In genomic region chr3:11637901-11638668, GRCh38 we compare ENCODE assay signal across 8 cellular contexts. TPM values are rescaled to one million over a fixed set of nuclear protein-coding genes. Genes with fewer than 3 reads are reported as not detected.
A peak's percentile ranks its signal among the peaks of the same experiment; 100 is the strongest.
DNase-seq lines count a peak whose midpoint lies in the region; ATAC-seq and TF ChIP-seq lines count a peak whose summit lies in the region.

No MANE protein-coding gene starts in this region.

- no peaks in the 10 kb centered on the region for H3K27me3 ChIP-seq in DND-41 (ENCODE audit: insufficient read depth, low read length, poor library complexity)
- H3K27me3 ChIP-seq in RWPE2 (ENCODE audit: insufficient read depth, poor library complexity, severe bottlenecking): no peaks in the 10 kb centered on the region
- no peaks in the 10 kb centered on the region for H3K27me3 ChIP-seq in esophagus muscularis mucosa
- H3K27me3 ChIP-seq in trophoblast cell (ENCODE audit: insufficient read depth, low read length): no peaks in the 10 kb centered on the region

- no peak overlapping the region for H2BK5ac ChIP-seq in trophoblast cell (ENCODE audit: low read depth, low read length, poor library complexity)

- H3K4me3 Mint-ChIP-seq in activated T-cell treated with anti-CD3 and anti-CD28 coated beads, Interleukin-2, amount 50 U/mL, for 24 hours: no peak overlapping the region

- H3K36me3 Mint-ChIP-seq in activated T-cell treated with anti-CD3 and anti-CD28 coated beads, Interleukin-2, amount 50 U/mL, for 24 hours (ENCODE audit: low read depth): peaks cover 32% of the 10 kb centered on the region

- H3K9me3 ChIP-seq in DND-41 (ENCODE audit: insufficient read depth, low read length, severe bottlenecking) (no peaks in the 10 kb centered on the region), RWPE2 (ENCODE audit: severe bottlenecking) (no peaks in the 10 kb centered on the region), esophagus muscularis mucosa (no peaks in the 10 kb centered on the region), trophoblast cell (ENCODE audit: insufficient read depth, low read depth, low read length) (no peaks in the 10 kb centered on the region)

- H3K36me3 ChIP-seq in DND-41 (ENCODE audit: insufficient read depth, low read length) (peaks cover 13% of the 10 kb centered on the region), RWPE2 (ENCODE audit: low read depth) (no peaks in the 10 kb centered on the region), esophagus muscularis mucosa (no peaks in the 10 kb centered on the region), trophoblast cell (ENCODE audit: control insufficient read depth in 1 of 2, insufficient read depth in 2 of 2, low read length in 2 of 2) (peaks cover 0 to 2% of the 10 kb centered on the region in 2 experiments)

- no peak for TF ChIP-seq CTCF in DND-41 (IDR thresholded peaks at IDR 0.05; ENCODE audit: borderline replicate concordance, extremely low read depth, low read length, poor library complexity, severe bottlenecking)
- TF ChIP-seq CTCF in RWPE2 (IDR thresholded peaks at IDR 0.05; ENCODE audit: poor library complexity, severe bottlenecking): no peak
- no peak for TF ChIP-seq CTCF in esophagus muscularis mucosa (IDR thresholded peaks at IDR 0.05)

- DNase-seq in DND-41 (no peak), RWPE2 (ENCODE audit: low spot score) (no peak), esophagus muscularis mucosa (ENCODE audit: extremely low spot score) (peak; percentile 57), trophoblast cell (no peak)
- no peak for DNase-seq in activated T-cell treated with anti-CD3 and anti-CD28 coated beads, Interleukin-2, amount 50 U/mL, for 24 hours
- DNase-seq in NK-92 treated with Interleukin-12 subunit alpha and Interleukin-12 subunit beta, amount 100 ng/mL, for 24 hours (lab: John Stamatoyannopoulos, UW): no peak

- H2BK120ac ChIP-seq in trophoblast cell (ENCODE audit: insufficient read depth, low read length, poor library complexity): no peak overlapping the region

- no peak overlapping the region for H4K12ac ChIP-seq in trophoblast cell (ENCODE audit: low read depth, low read length)

- ATAC-seq in DND-41 (ENCODE audit: insufficient read depth, low read depth): no peak
- no peak for ATAC-seq in RWPE2 (ENCODE audit: low read depth)
- no peak for ATAC-seq in GM21529 (IDR thresholded peaks at IDR 0.05; ENCODE audit: unreplicated experiment)
- ATAC-seq in GM19467 (IDR thresholded peaks at IDR 0.05; ENCODE audit: unreplicated experiment): no peak

- H3K27ac ChIP-seq in DND-41 (ENCODE audit: low read length) (peak overlapping the region; percentile 9; the same call in 1 of the 2 replicates), RWPE2 (ENCODE audit: poor library complexity, severe bottlenecking) (peak overlapping the region; percentile 8), esophagus muscularis mucosa (replicated peaks in 1 of 4) (peak overlapping the region; percentile 89 to 93 (median 92)), trophoblast cell (ENCODE audit: low read depth, low read length) (no peak overlapping the region)

- no peak overlapping the region for H3K27ac Mint-ChIP-seq in activated T-cell treated with anti-CD3 and anti-CD28 coated beads, Interleukin-2, amount 50 U/mL, for 24 hours

- H3K79me1 ChIP-seq in trophoblast cell (ENCODE audit: low read length): peaks cover 8% of the 10 kb centered on the region

- intact Hi-C loops in esophagus muscularis mucosa (cut with DNase I): no loop called here

- H3K4me3 ChIP-seq in DND-41 (ENCODE audit: low read depth in 1 of 2, low read length in 2 of 2) (peak overlapping the region in 1 of 2 experiments; percentile 95; a peak in 2 of 4 replicates), RWPE2 (ENCODE audit: severe bottlenecking) (no peak overlapping the region), esophagus muscularis mucosa (peak overlapping the region; percentile 30 to 42 (median 38)), trophoblast cell (ENCODE audit: low read depth, low read length) (no peak overlapping the region)

- peaks cover 100% of the 10 kb centered on the region for H3K79me2 ChIP-seq in DND-41 (ENCODE audit: insufficient read depth, low read length)
- H3K79me2 ChIP-seq in trophoblast cell (ENCODE audit: control insufficient read depth, insufficient read depth, low read length, poor library complexity): peaks cover 24% of the 10 kb centered on the region

- peak overlapping the region; percentile 76 for H3K4me2 ChIP-seq in DND-41 (ENCODE audit: insufficient read depth, low read length)
- H3K4me2 ChIP-seq in trophoblast cell (ENCODE audit: low read length): no peak overlapping the region

- no peak overlapping the region for H3K14ac ChIP-seq in trophoblast cell (ENCODE audit: low read length)

- H4K20me1 ChIP-seq in DND-41 (ENCODE audit: insufficient read depth, low read length): peaks cover 83% of the 10 kb centered on the region

- no peaks in the 10 kb centered on the region for H3K9me3 Mint-ChIP-seq in activated T-cell treated with anti-CD3 and anti-CD28 coated beads, Interleukin-2, amount 50 U/mL, for 24 hours

- H4K8ac ChIP-seq in trophoblast cell (ENCODE audit: low read depth, low read length): no peak overlapping the region

- no peaks in the 10 kb centered on the region for H3K27me3 Mint-ChIP-seq in activated T-cell treated with anti-CD3 and anti-CD28 coated beads, Interleukin-2, amount 50 U/mL, for 24 hours

- H3K9ac ChIP-seq in DND-41 (ENCODE audit: low read depth, low read length): peak overlapping the region; percentile 93
- H3K9ac ChIP-seq in trophoblast cell (ENCODE audit: low read length): no peak overlapping the region

- peaks cover 69% of the 10 kb centered on the region for H3K4me1 ChIP-seq in DND-41 (ENCODE audit: insufficient read depth, low read length)
- peaks cover 34% of the 10 kb centered on the region for H3K4me1 ChIP-seq in RWPE2 (ENCODE audit: insufficient read depth, poor library complexity, severe bottlenecking)
- peaks cover 73 to 87% (median 84%) of the 10 kb centered on the region in 4 donors for H3K4me1 ChIP-seq in esophagus muscularis mucosa
- peaks cover 16 to 21% of the 10 kb centered on the region in 2 experiments for H3K4me1 ChIP-seq in trophoblast cell (ENCODE audit: control insufficient read depth in 1 of 2, insufficient read depth in 2 of 2, low read length in 2 of 2)

- H3K18ac ChIP-seq in trophoblast cell (ENCODE audit: low read length): no peak overlapping the region

- no peak for TF ChIP-seq EP300 in esophagus muscularis mucosa (IDR thresholded peaks at IDR 0.05)

- no peak overlapping the region for H4K91ac ChIP-seq in trophoblast cell (ENCODE audit: low read depth, low read length)

- H3K23ac ChIP-seq in trophoblast cell (ENCODE audit: low read length): no peak overlapping the region

- H2AK5ac ChIP-seq in trophoblast cell (ENCODE audit: low read length): no peak overlapping the region

- no peak overlapping the region for H2BK12ac ChIP-seq in trophoblast cell (ENCODE audit: low read length)

- no peak for TF ChIP-seq POLR2A in esophagus muscularis mucosa (IDR thresholded peaks at IDR 0.05; ENCODE audit: low read depth)

- no peak overlapping the region for H2AFZ ChIP-seq in DND-41 (ENCODE audit: low read depth, low read length)
- H2AFZ ChIP-seq in trophoblast cell (ENCODE audit: insufficient read depth, low read length, poor library complexity): no peak overlapping the region

- H3K4ac ChIP-seq in trophoblast cell (ENCODE audit: low read depth, low read length): peak overlapping the region; percentile 76

- peaks cover 84% of the 10 kb centered on the region for H3K4me1 Mint-ChIP-seq in activated T-cell treated with anti-CD3 and anti-CD28 coated beads, Interleukin-2, amount 50 U/mL, for 24 hours (ENCODE audit: low read depth)

- 22% methylated on average over 13 of the region's 13 CpGs for WGBS in esophagus muscularis mucosa
- WGBS in trophoblast cell (ENCODE audit: extremely low coverage, insufficient coverage, insufficient read length): no CpG with 5 or more reads among the region's 13 CpGs

RNA-seq across cellular contexts. Expression of gene VGLL4, which starts 5.6 kb away (rescaled TPM):
- total RNA-seq in esophagus muscularis mucosa: 100 to 1,000 TPM in 1 of 4 donors, 10 to 100 TPM in 3; 51.5 to 222 (median 80.7) TPM
- polyA plus RNA-seq in trophoblast cell (2013): 44.1 and 47.0 TPM in 2 replicates

Comparison
In these comparisons a context has a peak if more than half of its experiments do, and no peak if none do; other contexts are left out.
1. H3K4me3 ChIP-seq: peak in esophagus muscularis mucosa (4 of 4); none in RWPE2 (single experiment) and trophoblast cell (single experiment).